In genomic region chr9:95167998-95168397, GRCh38 we compare ENCODE assay signal across 7 cellular contexts.
DNase-seq lines count a peak whose midpoint lies in the region; ATAC-seq and TF ChIP-seq lines count a peak whose summit lies in the region.

No MANE protein-coding gene starts in this region.

- H3K27ac Mint-ChIP-seq in T-helper 2 cell treated with Interferon-gamma antibody and Interleukin-4, amounts not matched to agents 5 μg/mL and 100 μg/mL, for 36 hours: peak overlapping the region; percentile 64
- H3K27ac Mint-ChIP-seq in MCF 10A (ENCODE audit: low read depth, unreplicated experiment): no peak overlapping the region

- H3K27me3 Mint-ChIP-seq in T-helper 2 cell treated with Interferon-gamma antibody and Interleukin-4, amounts not matched to agents 5 μg/mL and 100 μg/mL, for 36 hours (ENCODE audit: low read depth): no peaks in the 10 kb centered on the region
- no peaks in the 10 kb centered on the region for H3K27me3 Mint-ChIP-seq in MCF 10A (ENCODE audit: insufficient read depth, unreplicated experiment)

- peaks cover 25% of the 10 kb centered on the region for H3K9me3 Mint-ChIP-seq in T-helper 2 cell treated with Interferon-gamma antibody and Interleukin-4, amounts not matched to agents 5 μg/mL and 100 μg/mL, for 36 hours
- no peaks in the 10 kb centered on the region for H3K9me3 Mint-ChIP-seq in MCF 10A (ENCODE audit: unreplicated experiment)

- TF ChIP-seq CTCF in GM06990 (IDR thresholded peaks at IDR 0.05; ENCODE audit: insufficient read depth, low read length, poor library complexity, severe bottlenecking): peak; percentile 87
- TF ChIP-seq CTCF in MCF 10A (IDR thresholded peaks at IDR 0.05; ENCODE audit: unreplicated experiment): peak; percentile 93

- CTCF ChIA-PET in MCF 10A (lab: Yijun Ruan, JAX): interaction anchor here (0.5 to 3.7 kb wide), 37 partner anchors 10 to 1051 kb away, joined by 3 to 43 read pairs (median 4); no protein-coding TSS in a partner anchor

- H3K27me3 ChIP-seq in GM06990 (replicated peaks; ENCODE audit: control insufficient read depth, insufficient read depth, low read length) (no peaks in the 10 kb centered on the region), MG63 (no peaks in the 10 kb centered on the region)

- intact Hi-C loops in MCF 10A (cut with micrococcal nuclease): loop anchor here (1.0 kb wide), 3 partner anchors 37 to 499 kb away; no protein-coding TSS in a partner anchor

- ATAC-seq in left lobe of liver: peak; percentile 100
- no peak for ATAC-seq in GM18502 (IDR thresholded peaks at IDR 0.05; ENCODE audit: poor library complexity, unreplicated experiment)

- H3K36me3 ChIP-seq in GM06990 (ENCODE audit: control insufficient read depth, insufficient read depth, low read length) (no peaks in the 10 kb centered on the region), MG63 (no peaks in the 10 kb centered on the region)

- H3K36me3 Mint-ChIP-seq in T-helper 2 cell treated with Interferon-gamma antibody and Interleukin-4, amounts not matched to agents 5 μg/mL and 100 μg/mL, for 36 hours (ENCODE audit: low read depth): peaks cover 29% of the 10 kb centered on the region
- H3K36me3 Mint-ChIP-seq in MCF 10A (ENCODE audit: insufficient read depth, unreplicated experiment): peaks cover 7% of the 10 kb centered on the region

- DNase-seq in GM06990 (ENCODE audit: extremely low read depth, insufficient read length) (peak; percentile 26), MG63 (peak; percentile 54), MCF 10A (ENCODE audit: unreplicated experiment) (peak; percentile 89), left lobe of liver (ENCODE audit: low spot score) (peak; percentile 72)
- peak; percentile 65 for DNase-seq in T-helper 2 cell treated with Interferon-gamma antibody and Interleukin-4, amounts not matched to agents 5 μg/mL and 100 μg/mL, for 36 hours (ENCODE audit: low spot score)
- peak; percentile 8 for DNase-seq in stimulated activated CD8-positive, alpha-beta memory T cell treated with anti-CD3 and anti-CD28 coated beads, Interleukin-4, amount 100 ng/mL, for 24 hours (ENCODE audit: low read depth)

- H3K4me3 ChIP-seq in GM06990 (replicated peaks; ENCODE audit: low read depth, low read length): no peak overlapping the region
- no peak overlapping the region for H3K4me3 ChIP-seq in MG63

- peaks cover 2% of the 10 kb centered on the region; the same call in 1 of the 2 replicates for H3K9me3 ChIP-seq in MG63

- BruUV-seq in MCF 10A (replicated peaks; lab: Mats Ljungman, UMichigan): no TSS peak

- POLR2A ChIA-PET in MCF 10A (lab: Yijun Ruan, JAX): interaction anchor here (0.6 to 2.2 kb wide), 6 partner anchors 10 to 970 kb away, joined by 3 to 9 read pairs (median 4); no protein-coding TSS in a partner anchor

- H3K4me1 Mint-ChIP-seq in T-helper 2 cell treated with Interferon-gamma antibody and Interleukin-4, amounts not matched to agents 5 μg/mL and 100 μg/mL, for 36 hours (ENCODE audit: low read depth): peaks cover 34% of the 10 kb centered on the region
- peaks cover 13% of the 10 kb centered on the region for H3K4me1 Mint-ChIP-seq in MCF 10A (ENCODE audit: insufficient read depth, unreplicated experiment)

- peak overlapping the region; percentile 12 for H3K4me3 Mint-ChIP-seq in T-helper 2 cell treated with Interferon-gamma antibody and Interleukin-4, amounts not matched to agents 5 μg/mL and 100 μg/mL, for 36 hours
- H3K4me3 Mint-ChIP-seq in MCF 10A (ENCODE audit: unreplicated experiment): no peak overlapping the region

Comparison
In these comparisons a context has a peak if more than half of its experiments do, and no peak if none do; other contexts are left out.
1. DNase-seq: peak in every context shown above with its lines; median percentile 89 in MCF 10A; 72 in left lobe of liver; 65 in T-helper 2 cell treated with Interferon-gamma antibody and Interleukin-4, amounts not matched to agents 5 μg/mL and 100 μg/mL, for 36 hours; 54 in MG63; 26 in GM06990; 8 in stimulated activated CD8-positive, alpha-beta memory T cell treated with anti-CD3 and anti-CD28 coated beads, Interleukin-4, amount 100 ng/mL, for 24 hours.